Comparison of ENCODE assay signal across 1 cellular context in the genomic region with DNA sequence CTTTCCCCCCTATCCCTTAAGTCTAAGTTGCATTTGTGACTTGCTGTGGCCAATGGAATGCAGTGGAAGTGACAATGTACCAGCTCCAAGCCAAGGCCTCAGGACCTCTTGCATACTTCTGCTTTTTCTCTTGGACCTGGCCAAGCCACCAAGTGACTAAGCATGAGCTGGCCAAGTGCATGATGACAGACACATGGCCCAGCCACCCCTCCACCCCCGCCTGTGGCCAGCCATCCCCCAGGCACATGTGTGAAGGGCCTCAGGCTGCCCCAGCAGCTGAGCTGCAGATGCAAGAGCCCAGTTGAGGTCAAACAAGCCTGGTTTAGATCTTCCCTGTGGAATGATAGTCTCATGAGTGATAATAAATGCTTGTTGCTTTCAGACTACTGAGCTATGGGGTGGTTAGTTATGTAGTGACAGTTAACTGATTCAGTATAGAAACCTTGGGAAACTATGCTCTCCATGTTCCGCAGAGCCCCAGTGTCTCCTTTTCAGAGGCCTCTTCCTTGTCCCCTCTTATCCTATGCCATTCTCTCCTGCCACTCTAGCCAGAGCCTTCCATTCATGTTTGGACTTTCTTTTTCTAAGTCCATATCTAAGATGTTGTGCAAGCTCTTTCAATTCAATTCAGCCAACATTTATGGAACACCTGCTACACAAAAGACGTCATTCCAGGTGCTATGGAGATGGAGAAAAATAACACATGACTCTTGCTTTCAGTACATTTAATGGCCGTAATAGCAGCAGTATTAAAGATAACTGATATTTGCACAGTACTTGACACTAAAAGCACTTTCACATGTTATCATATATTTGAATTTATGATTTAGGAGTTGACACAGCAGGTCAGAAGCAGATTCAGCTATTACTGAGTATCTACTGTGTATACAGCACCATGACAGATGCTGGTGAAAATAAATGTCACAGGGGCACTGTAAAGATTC.
TF ChIP-seq lines count a peak whose summit lies in the region.

No MANE protein-coding gene starts in this region.

TF ChIP-seq in K562, 482 proteins besides CTCF, POLR2A, EP300 and RAD21 (continued from another document and continues in another):
- TF ChIP-seq, protein P1, sequence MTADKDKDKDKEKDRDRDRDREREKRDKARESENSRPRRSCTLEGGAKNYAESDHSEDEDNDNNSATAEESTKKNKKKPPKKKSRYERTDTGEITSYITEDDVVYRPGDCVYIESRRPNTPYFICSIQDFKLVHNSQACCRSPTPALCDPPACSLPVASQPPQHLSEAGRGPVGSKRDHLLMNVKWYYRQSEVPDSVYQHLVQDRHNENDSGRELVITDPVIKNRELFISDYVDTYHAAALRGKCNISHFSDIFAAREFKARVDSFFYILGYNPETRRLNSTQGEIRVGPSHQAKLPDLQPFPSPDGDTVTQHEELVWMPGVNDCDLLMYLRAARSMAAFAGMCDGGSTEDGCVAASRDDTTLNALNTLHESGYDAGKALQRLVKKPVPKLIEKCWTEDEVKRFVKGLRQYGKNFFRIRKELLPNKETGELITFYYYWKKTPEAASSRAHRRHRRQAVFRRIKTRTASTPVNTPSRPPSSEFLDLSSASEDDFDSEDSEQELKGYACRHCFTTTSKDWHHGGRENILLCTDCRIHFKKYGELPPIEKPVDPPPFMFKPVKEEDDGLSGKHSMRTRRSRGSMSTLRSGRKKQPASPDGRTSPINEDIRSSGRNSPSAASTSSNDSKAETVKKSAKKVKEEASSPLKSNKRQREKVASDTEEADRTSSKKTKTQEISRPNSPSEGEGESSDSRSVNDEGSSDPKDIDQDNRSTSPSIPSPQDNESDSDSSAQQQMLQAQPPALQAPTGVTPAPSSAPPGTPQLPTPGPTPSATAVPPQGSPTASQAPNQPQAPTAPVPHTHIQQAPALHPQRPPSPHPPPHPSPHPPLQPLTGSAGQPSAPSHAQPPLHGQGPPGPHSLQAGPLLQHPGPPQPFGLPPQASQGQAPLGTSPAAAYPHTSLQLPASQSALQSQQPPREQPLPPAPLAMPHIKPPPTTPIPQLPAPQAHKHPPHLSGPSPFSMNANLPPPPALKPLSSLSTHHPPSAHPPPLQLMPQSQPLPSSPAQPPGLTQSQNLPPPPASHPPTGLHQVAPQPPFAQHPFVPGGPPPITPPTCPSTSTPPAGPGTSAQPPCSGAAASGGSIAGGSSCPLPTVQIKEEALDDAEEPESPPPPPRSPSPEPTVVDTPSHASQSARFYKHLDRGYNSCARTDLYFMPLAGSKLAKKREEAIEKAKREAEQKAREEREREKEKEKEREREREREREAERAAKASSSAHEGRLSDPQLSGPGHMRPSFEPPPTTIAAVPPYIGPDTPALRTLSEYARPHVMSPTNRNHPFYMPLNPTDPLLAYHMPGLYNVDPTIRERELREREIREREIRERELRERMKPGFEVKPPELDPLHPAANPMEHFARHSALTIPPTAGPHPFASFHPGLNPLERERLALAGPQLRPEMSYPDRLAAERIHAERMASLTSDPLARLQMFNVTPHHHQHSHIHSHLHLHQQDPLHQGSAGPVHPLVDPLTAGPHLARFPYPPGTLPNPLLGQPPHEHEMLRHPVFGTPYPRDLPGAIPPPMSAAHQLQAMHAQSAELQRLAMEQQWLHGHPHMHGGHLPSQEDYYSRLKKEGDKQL (CRISPR knock-in tag; IDR thresholded peaks at IDR 0.05; ENCODE audit: borderline replicate concordance), result no peak
- TF ChIP-seq ZNF707 (CRISPR knock-in tag; conservative IDR thresholded peaks at IDR 0.05), result no peak
- no peak for TF ChIP-seq ZFP1 (CRISPR knock-in tag; IDR thresholded peaks at IDR 0.05)
- TF ChIP-seq SMAD4 (CRISPR knock-in tag; conservative IDR thresholded peaks at IDR 0.05), result 0 out of 2 replicates have a peak, but pooled peaks have one; percentile 26
- no peak for TF ChIP-seq NCOA1 (IDR thresholded peaks at IDR 0.05; ENCODE audit: low read depth)
- no peak for TF ChIP-seq TSC22D4 (tag; IDR thresholded peaks at IDR 0.05)
- no peak for TF ChIP-seq ZNF507 (tag; conservative IDR thresholded peaks at IDR 0.05)
- TF ChIP-seq ETV6 (IDR thresholded peaks at IDR 0.05; ENCODE audit: borderline replicate concordance in 1 of 2, low read depth in 2 of 2, low read length in 1 of 2), result no peak
- TF ChIP-seq ETV6 (CRISPR knock-in tag; IDR thresholded peaks at IDR 0.05; ENCODE audit: borderline replicate concordance), result no peak
- TF ChIP-seq SUPT5H (IDR thresholded peaks at IDR 0.05), result no peak
- peak; percentile 74 for TF ChIP-seq NEUROD1 (IDR thresholded peaks at IDR 0.05; ENCODE audit: borderline replicate concordance, low read depth, low read length, partially characterized antibody)
- TF ChIP-seq, protein P2, sequence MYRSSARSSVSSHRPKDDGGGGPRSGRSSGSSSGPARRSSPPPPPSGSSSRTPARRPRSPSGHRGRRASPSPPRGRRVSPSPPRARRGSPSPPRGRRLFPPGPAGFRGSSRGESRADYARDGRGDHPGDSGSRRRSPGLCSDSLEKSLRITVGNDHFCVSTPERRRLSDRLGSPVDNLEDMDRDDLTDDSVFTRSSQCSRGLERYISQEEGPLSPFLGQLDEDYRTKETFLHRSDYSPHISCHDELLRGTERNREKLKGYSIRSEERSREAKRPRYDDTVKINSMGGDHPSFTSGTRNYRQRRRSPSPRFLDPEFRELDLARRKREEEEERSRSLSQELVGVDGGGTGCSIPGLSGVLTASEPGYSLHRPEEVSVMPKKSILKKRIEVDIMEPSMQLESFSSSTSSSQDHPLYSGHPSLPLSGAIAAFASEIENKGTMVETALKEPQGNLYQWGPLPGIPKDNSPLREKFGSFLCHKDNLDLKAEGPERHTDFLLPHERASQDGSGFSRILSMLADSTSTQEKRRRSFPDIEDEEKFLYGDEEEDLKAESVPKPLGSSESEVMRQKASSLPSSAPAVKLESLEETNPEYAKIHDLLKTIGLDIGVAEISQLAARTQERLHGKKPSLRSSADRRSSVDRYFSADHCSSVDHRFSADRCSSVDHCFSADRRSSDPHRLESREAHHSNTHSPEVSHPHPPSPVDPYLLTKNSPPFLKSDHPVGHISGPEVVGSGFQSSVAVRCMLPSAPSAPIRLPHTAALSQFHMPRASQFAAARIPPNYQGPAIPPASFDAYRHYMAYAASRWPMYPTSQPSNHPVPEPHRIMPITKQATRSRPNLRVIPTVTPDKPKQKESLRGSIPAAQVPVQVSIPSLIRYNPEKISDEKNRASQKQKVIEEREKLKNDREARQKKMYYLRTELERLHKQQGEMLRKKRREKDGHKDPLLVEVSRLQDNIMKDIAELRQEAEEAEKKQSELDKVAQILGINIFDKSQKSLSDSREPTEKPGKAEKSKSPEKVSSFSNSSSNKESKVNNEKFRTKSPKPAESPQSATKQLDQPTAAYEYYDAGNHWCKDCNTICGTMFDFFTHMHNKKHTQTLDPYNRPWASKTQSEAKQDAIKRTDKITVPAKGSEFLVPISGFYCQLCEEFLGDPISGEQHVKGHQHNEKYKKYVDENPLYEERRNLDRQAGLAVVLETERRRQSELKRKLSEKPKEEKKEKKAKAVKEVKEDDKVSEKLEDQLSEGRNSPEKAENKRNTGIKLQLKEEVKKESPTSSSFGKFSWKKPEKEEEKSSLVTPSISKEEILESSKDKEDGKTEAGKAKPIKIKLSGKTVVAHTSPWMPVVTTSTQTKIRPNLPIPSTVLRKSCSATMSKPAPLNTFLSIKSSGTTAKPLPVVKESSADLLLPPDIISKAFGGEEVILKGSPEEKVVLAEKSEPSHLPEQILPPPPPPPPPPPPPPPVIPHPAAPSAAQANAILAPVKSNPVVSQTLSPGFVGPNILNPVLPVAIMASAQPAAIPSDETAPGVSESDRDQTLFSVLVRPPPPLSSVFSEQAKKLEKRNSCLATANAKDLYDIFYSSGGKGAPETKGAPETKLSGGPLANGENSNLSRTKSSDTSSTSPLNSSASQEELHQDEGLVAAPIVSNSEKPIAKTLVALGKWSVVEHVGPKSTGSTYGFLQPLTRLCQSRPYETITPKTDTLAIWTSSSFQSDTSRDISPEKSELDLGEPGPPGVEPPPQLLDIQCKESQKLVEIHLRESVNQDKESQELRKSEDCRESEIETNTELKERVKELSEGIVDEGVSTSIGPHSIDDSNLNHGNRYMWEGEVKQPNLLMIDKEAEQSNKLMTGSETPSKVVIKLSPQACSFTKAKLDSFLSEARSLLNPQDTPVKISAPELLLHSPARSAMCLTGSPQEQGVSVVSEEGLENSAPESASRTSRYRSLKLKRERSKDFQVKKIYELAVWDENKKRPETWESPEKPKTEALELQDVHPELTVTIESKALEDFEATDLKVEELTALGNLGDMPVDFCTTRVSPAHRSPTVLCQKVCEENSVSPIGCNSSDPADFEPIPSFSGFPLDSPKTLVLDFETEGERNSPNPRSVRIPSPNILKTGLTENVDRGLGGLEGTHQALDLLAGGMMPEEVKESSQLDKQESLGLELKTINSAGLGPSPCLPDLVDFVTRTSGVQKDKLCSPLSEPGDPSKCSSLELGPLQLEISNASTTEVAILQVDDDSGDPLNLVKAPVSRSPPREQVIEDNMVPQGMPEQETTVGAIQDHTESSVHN (IDR thresholded peaks at IDR 0.05; ENCODE audit: borderline replicate concordance in 1 of 2, low read depth in 1 of 2), result peak in 1 of 2 experiments; percentile 74; a peak in 2 of 4 replicates
- TF ChIP-seq RAD51 (IDR thresholded peaks at IDR 0.05; ENCODE audit: borderline replicate concordance, low read depth), result no peak
- TF ChIP-seq, protein P3, sequence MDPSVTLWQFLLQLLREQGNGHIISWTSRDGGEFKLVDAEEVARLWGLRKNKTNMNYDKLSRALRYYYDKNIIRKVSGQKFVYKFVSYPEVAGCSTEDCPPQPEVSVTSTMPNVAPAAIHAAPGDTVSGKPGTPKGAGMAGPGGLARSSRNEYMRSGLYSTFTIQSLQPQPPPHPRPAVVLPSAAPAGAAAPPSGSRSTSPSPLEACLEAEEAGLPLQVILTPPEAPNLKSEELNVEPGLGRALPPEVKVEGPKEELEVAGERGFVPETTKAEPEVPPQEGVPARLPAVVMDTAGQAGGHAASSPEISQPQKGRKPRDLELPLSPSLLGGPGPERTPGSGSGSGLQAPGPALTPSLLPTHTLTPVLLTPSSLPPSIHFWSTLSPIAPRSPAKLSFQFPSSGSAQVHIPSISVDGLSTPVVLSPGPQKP (CRISPR knock-in tag; IDR thresholded peaks at IDR 0.05), result no peak
- TF ChIP-seq FOXK2 (conservative IDR thresholded peaks at IDR 0.05 in 1 of 2, IDR thresholded peaks at IDR 0.05 in 1 of 2; ENCODE audit: low read depth in 2 of 2), result peak in 1 of 2 experiments; percentile 56; a peak in 2 of 4 replicates
- peak; percentile 89 for TF ChIP-seq ARID1B (IDR thresholded peaks at IDR 0.05)
- TF ChIP-seq STAG1 (CRISPR knock-in tag; IDR thresholded peaks at IDR 0.05; ENCODE audit: borderline replicate concordance), result no peak
- no peak for TF ChIP-seq ZNF165 (CRISPR knock-in tag; IDR thresholded peaks at IDR 0.05; ENCODE audit: borderline replicate concordance)
- TF ChIP-seq ZNF143 (CRISPR knock-in tag; IDR thresholded peaks at IDR 0.05), result no peak
- TF ChIP-seq HDAC6 (IDR thresholded peaks at IDR 0.05; ENCODE audit: low read depth, low read length), result no peak
- no peak for TF ChIP-seq RBM17 (IDR thresholded peaks at IDR 0.05; ENCODE audit: borderline replicate concordance, low read depth, low read length)
- TF ChIP-seq, protein P4, sequence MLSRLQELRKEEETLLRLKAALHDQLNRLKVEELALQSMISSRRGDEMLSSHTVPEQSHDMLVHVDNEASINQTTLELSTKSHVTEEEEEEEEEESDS (CRISPR knock-in tag; IDR thresholded peaks at IDR 0.05), result no peak
- TF ChIP-seq KDM2B (CRISPR knock-in tag; IDR thresholded peaks at IDR 0.05), result no peak
- no peak for TF ChIP-seq NFATC3 (IDR thresholded peaks at IDR 0.05)
- TF ChIP-seq, protein P5, sequence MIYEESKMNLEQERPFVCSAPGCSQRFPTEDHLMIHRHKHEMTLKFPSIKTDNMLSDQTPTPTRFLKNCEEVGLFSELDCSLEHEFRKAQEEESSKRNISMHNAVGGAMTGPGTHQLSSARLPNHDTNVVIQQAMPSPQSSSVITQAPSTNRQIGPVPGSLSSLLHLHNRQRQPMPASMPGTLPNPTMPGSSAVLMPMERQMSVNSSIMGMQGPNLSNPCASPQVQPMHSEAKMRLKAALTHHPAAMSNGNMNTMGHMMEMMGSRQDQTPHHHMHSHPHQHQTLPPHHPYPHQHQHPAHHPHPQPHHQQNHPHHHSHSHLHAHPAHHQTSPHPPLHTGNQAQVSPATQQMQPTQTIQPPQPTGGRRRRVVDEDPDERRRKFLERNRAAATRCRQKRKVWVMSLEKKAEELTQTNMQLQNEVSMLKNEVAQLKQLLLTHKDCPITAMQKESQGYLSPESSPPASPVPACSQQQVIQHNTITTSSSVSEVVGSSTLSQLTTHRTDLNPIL (CRISPR knock-in tag; IDR thresholded peaks at IDR 0.05), result no peak
- TF ChIP-seq STAT5A (IDR thresholded peaks at IDR 0.05; ENCODE audit: borderline replicate concordance, low read length), result no peak
- TF ChIP-seq, protein P6, sequence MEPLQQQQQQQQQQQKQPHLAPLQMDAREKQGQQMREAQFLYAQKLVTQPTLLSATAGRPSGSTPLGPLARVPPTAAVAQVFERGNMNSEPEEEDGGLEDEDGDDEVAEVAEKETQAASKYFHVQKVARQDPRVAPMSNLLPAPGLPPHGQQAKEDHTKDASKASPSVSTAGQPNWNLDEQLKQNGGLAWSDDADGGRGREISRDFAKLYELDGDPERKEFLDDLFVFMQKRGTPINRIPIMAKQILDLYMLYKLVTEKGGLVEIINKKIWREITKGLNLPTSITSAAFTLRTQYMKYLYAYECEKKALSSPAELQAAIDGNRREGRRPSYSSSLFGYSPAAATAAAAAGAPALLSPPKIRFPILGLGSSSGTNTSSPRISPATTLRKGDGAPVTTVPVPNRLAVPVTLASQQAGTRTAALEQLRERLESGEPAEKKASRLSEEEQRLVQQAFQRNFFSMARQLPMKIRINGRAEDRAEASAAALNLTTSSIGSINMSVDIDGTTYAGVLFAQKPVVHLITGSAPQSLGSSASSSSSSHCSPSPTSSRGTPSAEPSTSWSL (CRISPR knock-in tag; IDR thresholded peaks at IDR 0.05; ENCODE audit: borderline replicate concordance), result no peak
- TF ChIP-seq, protein P7, sequence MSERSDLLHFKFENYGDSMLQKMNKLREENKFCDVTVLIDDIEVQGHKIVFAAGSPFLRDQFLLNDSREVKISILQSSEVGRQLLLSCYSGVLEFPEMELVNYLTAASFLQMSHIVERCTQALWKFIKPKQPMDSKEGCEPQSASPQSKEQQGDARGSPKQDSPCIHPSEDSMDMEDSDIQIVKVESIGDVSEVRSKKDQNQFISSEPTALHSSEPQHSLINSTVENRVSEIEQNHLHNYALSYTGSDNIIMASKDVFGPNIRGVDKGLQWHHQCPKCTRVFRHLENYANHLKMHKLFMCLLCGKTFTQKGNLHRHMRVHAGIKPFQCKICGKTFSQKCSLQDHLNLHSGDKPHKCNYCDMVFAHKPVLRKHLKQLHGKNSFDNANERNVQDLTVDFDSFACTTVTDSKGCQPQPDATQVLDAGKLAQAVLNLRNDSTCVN (CRISPR knock-in tag; IDR thresholded peaks at IDR 0.05), result no peak
